1 cellular context compared by ENCODE assay signal in the genomic region with DNA sequence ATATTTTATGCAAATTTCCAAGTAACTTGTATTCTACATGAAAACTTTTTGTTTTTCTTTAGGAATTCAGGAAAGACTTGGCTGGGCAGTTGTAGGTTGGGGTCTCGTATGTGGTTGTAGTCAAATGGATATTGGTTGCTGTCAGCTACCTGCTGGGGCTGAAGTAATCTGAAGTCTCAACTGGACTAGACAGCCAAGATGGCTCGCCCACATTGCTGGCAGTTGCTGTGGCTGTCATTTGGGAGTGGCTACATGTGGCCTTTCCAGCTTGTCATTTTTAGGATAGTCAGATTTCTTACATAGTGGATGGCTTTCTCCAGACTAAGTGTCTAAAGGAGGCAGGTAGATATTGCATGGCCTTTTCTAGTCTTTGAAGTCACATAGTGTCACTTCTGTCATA.
TF ChIP-seq lines count a peak whose summit lies in the region.

No MANE protein-coding gene starts in this region.

TF ChIP-seq in K562, 482 proteins besides CTCF, POLR2A, EP300 and RAD21 (continued from another document):
- TF ChIP-seq, protein P1, sequence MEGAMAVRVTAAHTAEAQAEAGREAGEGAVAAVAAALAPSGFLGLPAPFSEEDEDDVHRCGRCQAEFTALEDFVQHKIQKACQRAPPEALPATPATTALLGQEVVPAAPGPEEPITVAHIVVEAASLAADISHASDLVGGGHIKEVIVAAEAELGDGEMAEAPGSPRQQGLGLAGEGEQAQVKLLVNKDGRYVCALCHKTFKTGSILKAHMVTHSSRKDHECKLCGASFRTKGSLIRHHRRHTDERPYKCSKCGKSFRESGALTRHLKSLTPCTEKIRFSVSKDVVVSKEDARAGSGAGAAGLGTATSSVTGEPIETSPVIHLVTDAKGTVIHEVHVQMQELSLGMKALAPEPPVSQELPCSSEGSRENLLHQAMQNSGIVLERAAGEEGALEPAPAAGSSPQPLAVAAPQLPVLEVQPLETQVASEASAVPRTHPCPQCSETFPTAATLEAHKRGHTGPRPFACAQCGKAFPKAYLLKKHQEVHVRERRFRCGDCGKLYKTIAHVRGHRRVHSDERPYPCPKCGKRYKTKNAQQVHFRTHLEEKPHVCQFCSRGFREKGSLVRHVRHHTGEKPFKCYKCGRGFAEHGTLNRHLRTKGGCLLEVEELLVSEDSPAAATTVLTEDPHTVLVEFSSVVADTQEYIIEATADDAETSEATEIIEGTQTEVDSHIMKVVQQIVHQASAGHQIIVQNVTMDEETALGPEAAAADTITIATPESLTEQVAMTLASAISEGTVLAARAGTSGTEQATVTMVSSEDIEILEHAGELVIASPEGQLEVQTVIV (CRISPR knock-in tag; IDR thresholded peaks at IDR 0.05; ENCODE audit: borderline replicate concordance), result no peak
- no peak for TF ChIP-seq XRCC5 (IDR thresholded peaks at IDR 0.05; ENCODE audit: low read depth, low read length)
- no peak for TF ChIP-seq EZH2 (IDR thresholded peaks at IDR 0.05; ENCODE audit: borderline replicate concordance, low read depth, low read length)
- no peak for TF ChIP-seq PRMT5 (CRISPR knock-in tag; IDR thresholded peaks at IDR 0.05)
- no peak for TF ChIP-seq GABPA (tag; conservative IDR thresholded peaks at IDR 0.05; ENCODE audit: low read depth)
- no peak for TF ChIP-seq NR3C1 (CRISPR knock-in tag; IDR thresholded peaks at IDR 0.05)
- TF ChIP-seq RFX1 (IDR thresholded peaks at IDR 0.05), result no peak
- no peak for TF ChIP-seq SOX6 (IDR thresholded peaks at IDR 0.05)
- no peak for TF ChIP-seq RHOXF2B (CRISPR knock-in tag; conservative IDR thresholded peaks at IDR 0.05)
- TF ChIP-seq, protein P2, sequence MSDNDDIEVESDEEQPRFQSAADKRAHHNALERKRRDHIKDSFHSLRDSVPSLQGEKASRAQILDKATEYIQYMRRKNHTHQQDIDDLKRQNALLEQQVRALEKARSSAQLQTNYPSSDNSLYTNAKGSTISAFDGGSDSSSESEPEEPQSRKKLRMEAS (CRISPR knock-in tag; IDR thresholded peaks at IDR 0.05), result no peak
- no peak for TF ChIP-seq NCOA1 (IDR thresholded peaks at IDR 0.05; ENCODE audit: low read depth)
- TF ChIP-seq ARID2 (IDR thresholded peaks at IDR 0.05), result no peak
- TF ChIP-seq RBFOX2 (IDR thresholded peaks at IDR 0.05; ENCODE audit: low read depth, low read length), result no peak
- TF ChIP-seq ZNF124 (CRISPR knock-in tag; IDR thresholded peaks at IDR 0.05), result no peak
